In the genomic region with DNA sequence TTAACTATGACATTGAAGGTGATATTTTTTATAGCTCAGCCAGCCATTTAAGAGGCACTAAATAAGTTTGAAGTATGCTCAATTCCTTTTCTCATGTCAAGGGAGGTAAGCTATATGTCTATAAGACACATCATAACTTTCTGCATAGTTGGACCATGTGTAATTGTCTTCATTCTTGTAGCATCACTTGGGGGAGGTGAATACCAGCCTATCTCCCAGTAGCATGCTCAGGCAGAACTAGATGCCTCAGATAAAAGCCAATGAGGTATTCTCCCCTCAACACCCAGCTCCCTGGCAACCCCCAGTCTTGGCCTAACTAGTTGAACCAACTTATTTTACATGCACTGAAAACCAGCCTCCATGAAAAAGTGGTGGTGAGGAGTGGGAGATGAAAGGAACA, we compare ENCODE assay signal across 24 cellular contexts.
"Had no signal": no experiment of that assay in that cellular context is flagged by ENCODE, and none has a peak within 500 bp of the region (broad histone marks: within the 10 kb centered on the region; RNA-seq: fewer than 3 reads in every experiment).

No MANE protein-coding gene starts in this region.

- H2AFZ ChIP-seq: neural progenitor cell had no signal

- H3K9ac ChIP-seq: neural progenitor cell had no signal

- H3K4me3 ChIP-seq: ascending aorta, cardiac muscle cell, dorsolateral prefrontal cortex, gastrocnemius medialis, heart left ventricle, neural progenitor cell, prostate gland, right atrium auricular region, skin epidermis, suprapubic skin had no signal

- H3K9me3 ChIP-seq: ascending aorta, gastrocnemius medialis, heart left ventricle, prostate gland, right atrium auricular region, suprapubic skin had no signal

- H3K27me3 ChIP-seq: ascending aorta, cardiac muscle cell, gastrocnemius medialis, heart left ventricle, neural progenitor cell, right atrium auricular region, suprapubic skin had no signal

- H3K4me2 ChIP-seq: neural progenitor cell had no signal

- H3K36me3 ChIP-seq: ascending aorta, cardiac muscle cell, gastrocnemius medialis, heart left ventricle, neural progenitor cell, prostate gland, right atrium auricular region, suprapubic skin had no signal

- DNase-seq: activated CD4-positive, alpha-beta T cell treated with anti-CD3 and anti-CD28 coated beads, Interleukin-2, amount 50 U/mL, for 1 hour; activated CD4-positive, CD25-positive, alpha-beta regulatory T cell treated with anti-CD3 and anti-CD28 coated beads, Interleukin-2, amount 50 U/mL, for 72 hours; activated CD8-positive, alpha-beta memory T cell treated with anti-CD3 and anti-CD28 coated beads, Interleukin-2, amount 50 U/mL, for 4 hours; activated naive CD4-positive, alpha-beta T cell treated with anti-CD3 and anti-CD28 coated beads for 36 hours; activated T-cell treated with anti-CD3 and anti-CD28 coated beads, Interleukin-2, amount 50 U/mL, for 4 hours; dorsolateral prefrontal cortex; endodermal cell; erythroblast; gastrocnemius medialis; heart left ventricle; mesenchymal stem cell; naive thymus-derived CD4-positive, alpha-beta T cell; stimulated activated CD4-positive, alpha-beta T cell treated with anti-CD3 and anti-CD28 coated beads, Interleukin-15, amount 100 ng/mL, for 24 hours; stimulated activated CD4-positive, alpha-beta T cell treated with anti-CD3 and anti-CD28 coated beads, Interleukin-4, amount 100 ng/mL, for 1 hour; stimulated activated naive CD8-positive, alpha-beta T cell treated with anti-CD3 and anti-CD28 coated beads, Interleukin-15, amount 100 ng/mL, for 72 hours; T-helper 2 cell had no signal

- H3K4me1 ChIP-seq: ascending aorta, gastrocnemius medialis, heart left ventricle, neural progenitor cell, prostate gland, right atrium auricular region, suprapubic skin had no signal

- H3K27ac ChIP-seq: ascending aorta, cardiac muscle cell, dorsolateral prefrontal cortex, gastrocnemius medialis, heart left ventricle, neural progenitor cell, prostate gland, right atrium auricular region, skin epidermis, suprapubic skin, VCaP had no signal
